ENCODE assay signal across 17 cellular contexts in the genomic region with DNA sequence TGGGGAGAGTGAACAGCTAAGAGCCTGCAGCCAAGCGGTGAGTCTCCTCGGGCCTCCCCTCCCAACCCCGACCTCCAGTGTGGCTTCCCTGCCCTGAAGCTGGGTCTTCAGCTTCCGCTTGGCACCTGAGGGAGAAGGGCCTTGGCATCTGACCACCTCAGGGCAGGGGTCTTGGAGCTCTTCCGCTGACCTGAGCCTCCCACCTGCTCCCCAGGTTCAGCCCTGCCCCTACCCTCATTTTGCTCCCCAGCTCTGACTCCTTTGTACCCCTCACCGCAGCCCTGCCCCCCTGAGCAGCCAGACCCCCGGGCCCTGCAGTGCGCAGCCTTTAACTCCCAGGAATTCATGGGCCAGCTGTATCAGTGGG. TPM values are rescaled to one million over a fixed set of nuclear protein-coding genes. Genes with fewer than 3 reads are reported as not detected.
"Had no signal": no experiment of that assay in that cellular context is flagged by ENCODE, and none has a peak within 500 bp of the region (broad histone marks: within the 10 kb centered on the region; RNA-seq: fewer than 3 reads in every experiment).

No MANE protein-coding gene starts in this region.

- H3K36me3 Mint-ChIP-seq: activated naive CD8-positive, alpha-beta T cell treated with anti-CD3 and anti-CD28 coated beads for 36 hours had no signal

- H3K4me3 Mint-ChIP-seq: activated naive CD8-positive, alpha-beta T cell treated with anti-CD3 and anti-CD28 coated beads for 36 hours; mesothelial cell of epicardium; neural progenitor cell had no signal

- DNase-seq: activated CD4-positive, alpha-beta T cell treated with anti-CD3 and anti-CD28 coated beads, Interleukin-2, amount 50 U/mL, for 48 hours; activated CD4-positive, CD25-positive, alpha-beta regulatory T cell treated with anti-CD3 and anti-CD28 coated beads, Interleukin-2, amount 50 U/mL, for 72 hours; activated gamma-delta T cell; activated naive CD8-positive, alpha-beta T cell treated with anti-CD3 and anti-CD28 coated beads for 36 hours; activated T-cell treated with anti-CD3 and anti-CD28 coated beads, Interleukin-2, amount 50 U/mL, for 48 hours; anterior cingulate cortex; effector CD8-positive, alpha-beta T cell; retina; trophoblast cell had no signal

- H3K27ac ChIP-seq: cardiac muscle cell, neural progenitor cell had no signal

- H3K4me3 ChIP-seq: cardiac muscle cell, coronary artery, neural progenitor cell, skin epidermis had no signal

- H3K27me3 ChIP-seq: cardiac muscle cell had no signal

- H2AFZ ChIP-seq: neural progenitor cell had no signal

- H3K4me2 ChIP-seq: neural progenitor cell had no signal

- H3K9ac ChIP-seq: neural progenitor cell had no signal

- H3K36me3 ChIP-seq: cardiac muscle cell, neural progenitor cell had no signal

- H3K27ac Mint-ChIP-seq: activated naive CD8-positive, alpha-beta T cell treated with anti-CD3 and anti-CD28 coated beads for 36 hours; mesothelial cell of epicardium; neural progenitor cell had no signal

- H3K9me3 Mint-ChIP-seq: activated naive CD8-positive, alpha-beta T cell treated with anti-CD3 and anti-CD28 coated beads for 36 hours; mesothelial cell of epicardium; neural progenitor cell had no signal

RNA-seq across cellular contexts. Expression of a gene that starts 38.5 kb away (rescaled TPM):
- total RNA-seq: activated naive CD8-positive, alpha-beta T cell treated with anti-CD3 and anti-CD28 coated beads for 36 hours; liver; myocyte; T-helper 2 cell treated with Interferon-gamma antibody and Interleukin-4, amounts not matched to agents 100 ng/mL and 5 ng/mL, for 36 hours had no signal
- polyA plus RNA-seq: liver had no signal
